In the genomic region with DNA sequence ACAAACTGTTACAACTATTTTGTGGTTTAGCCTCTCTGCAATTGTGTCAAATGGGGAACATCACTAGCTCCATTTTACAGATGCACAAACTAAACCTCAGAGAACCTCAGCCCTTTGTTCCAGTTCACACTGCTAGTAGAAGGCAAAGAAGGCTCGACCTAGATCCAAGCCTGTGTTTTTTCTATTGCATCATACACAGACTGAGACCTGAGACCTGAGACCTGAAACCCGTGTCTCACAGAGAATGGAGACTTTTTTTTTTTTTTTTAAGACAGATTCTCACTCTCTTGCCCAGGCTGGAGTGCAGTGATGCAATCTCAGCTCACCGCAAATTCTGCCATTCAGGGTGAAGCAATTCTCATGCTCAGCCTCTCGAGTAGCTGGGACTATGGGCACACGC, we compare ENCODE assay signal across 12 cellular contexts.
A peak's percentile ranks its signal among the peaks of the same experiment; 100 is the strongest.
DNase-seq lines count a peak whose midpoint lies in the region; ATAC-seq and TF ChIP-seq lines count a peak whose summit lies in the region.
"Had no signal": no experiment of that assay in that cellular context is flagged by ENCODE, and none has a peak within 500 bp of the region (broad histone marks: within the 10 kb centered on the region; RNA-seq: fewer than 3 reads in every experiment).

No MANE protein-coding gene starts in this region.

- H3K27ac ChIP-seq in HEK293 (ENCODE audit: extremely low read depth, low read depth, low read length) (no peak overlapping the region), lung (ENCODE audit: low read depth in 1 of 2, low read length in 1 of 2) (no peak overlapping the region), SJCRH30 (no peak overlapping the region)
- H3K27ac ChIP-seq: upper lobe of left lung had no signal

- H3K27me3 ChIP-seq in lung (ENCODE audit: control insufficient read depth, insufficient read depth) (no peaks in the 10 kb centered on the region), SJCRH30 (no peaks in the 10 kb centered on the region)
- H3K27me3 ChIP-seq: upper lobe of left lung had no signal

- H3K9me3 ChIP-seq in HEK293 (ENCODE audit: control insufficient read depth, insufficient read depth, low read depth, low read length) (no peaks in the 10 kb centered on the region), lung (ENCODE audit: control insufficient read depth in 2 of 2, insufficient read depth in 1 of 2, low read length in 1 of 2) (no peaks in the 10 kb centered on the region), SJCRH30 (replicated peaks) (no peaks in the 10 kb centered on the region)
- H3K9me3 ChIP-seq: upper lobe of left lung had no signal

- H3K4me1 ChIP-seq in HEK293 (ENCODE audit: control insufficient read depth, insufficient read depth, low read length), result no peaks in the 10 kb centered on the region
- peaks cover 0 to 3% of the 10 kb centered on the region in 2 donors for H3K4me1 ChIP-seq in lung (ENCODE audit: control insufficient read depth in 2 of 2, insufficient read depth in 2 of 2, low read length in 2 of 2)
- H3K4me1 ChIP-seq in SJCRH30, result peaks cover 6% of the 10 kb centered on the region; the same call in 1 of the 2 replicates

- CTCF ChIA-PET in HEK293 (lab: Yijun Ruan, JAX), result interaction anchor here (0.6 to 0.7 kb wide), 2 partner anchors 94 to 106 kb away, joined by 3 read pairs; no protein-coding TSS in a partner anchor

- POLR2A ChIA-PET in HEK293 (lab: Yijun Ruan, JAX), result no interaction called here

- peak; percentile 31 for DNase-seq in NOMO-1 treated with dmso at 0.1 percent for 144 hours (lab: John Stamatoyannopoulos, UW; ENCODE audit: unreplicated experiment)
- peak; percentile 39 for DNase-seq in lung (ENCODE audit: low spot score)
- DNase-seq in SJCRH30, result no peak
- DNase-seq in DMS53 (lab: John Stamatoyannopoulos, UW), result no peak
- DNase-seq in NCI-H510A treated with DMSO at 0.1 percent for 48 hours (lab: John Stamatoyannopoulos, UW), result no peak
- no peak for DNase-seq in HuH-7.5 (ENCODE audit: low spot score)
- DNase-seq: amniotic stem cell, GM23248, NCI-H774 had no signal

- WGBS in lung, 2 donors, result 34 to 60% methylated on average over 5 of the region's 5 CpGs

- H3K36me3 ChIP-seq in HEK293 (ENCODE audit: control insufficient read depth in 2 of 2, insufficient read depth in 1 of 2, low read length in 2 of 2) (no peaks in the 10 kb centered on the region), lung (ENCODE audit: control insufficient read depth in 2 of 2, insufficient read depth in 2 of 2, low read length in 2 of 2) (peaks cover 0 to 2% of the 10 kb centered on the region in 2 donors), SJCRH30 (no peaks in the 10 kb centered on the region)
- H3K36me3 ChIP-seq: upper lobe of left lung had no signal

- TF ChIP-seq CTCF in HEK293 (tag by site-specific recombination; IDR thresholded peaks at IDR 0.05), result no peak
- TF ChIP-seq CTCF in lung (IDR thresholded peaks at IDR 0.05; ENCODE audit: control extremely low read depth, extremely low read depth), result no peak

- H3K4me3 ChIP-seq in HEK293 (ENCODE audit: low read depth, low read length), result no peak overlapping the region
- no peak overlapping the region for H3K4me3 ChIP-seq in lung
- no peak overlapping the region for H3K4me3 ChIP-seq in SJCRH30
- H3K4me3 ChIP-seq: GM23248, upper lobe of left lung had no signal

- ATAC-seq in GM19035 (IDR thresholded peaks at IDR 0.05; ENCODE audit: unreplicated experiment) (peak; percentile 68), lung (ENCODE audit: insufficient read depth, low FRiP score) (no peak)

TF ChIP-seq in HEK293, 187 proteins besides CTCF, POLR2A, EP300 and RAD21:
- TF ChIP-seq KLF16 (tag by site-specific recombination; IDR thresholded peaks at IDR 0.05) (no peak), ZNF776 (tag by site-specific recombination; IDR thresholded peaks at IDR 0.05; ENCODE audit: borderline replicate concordance) (no peak)
- TF ChIP-seq, protein P1, sequence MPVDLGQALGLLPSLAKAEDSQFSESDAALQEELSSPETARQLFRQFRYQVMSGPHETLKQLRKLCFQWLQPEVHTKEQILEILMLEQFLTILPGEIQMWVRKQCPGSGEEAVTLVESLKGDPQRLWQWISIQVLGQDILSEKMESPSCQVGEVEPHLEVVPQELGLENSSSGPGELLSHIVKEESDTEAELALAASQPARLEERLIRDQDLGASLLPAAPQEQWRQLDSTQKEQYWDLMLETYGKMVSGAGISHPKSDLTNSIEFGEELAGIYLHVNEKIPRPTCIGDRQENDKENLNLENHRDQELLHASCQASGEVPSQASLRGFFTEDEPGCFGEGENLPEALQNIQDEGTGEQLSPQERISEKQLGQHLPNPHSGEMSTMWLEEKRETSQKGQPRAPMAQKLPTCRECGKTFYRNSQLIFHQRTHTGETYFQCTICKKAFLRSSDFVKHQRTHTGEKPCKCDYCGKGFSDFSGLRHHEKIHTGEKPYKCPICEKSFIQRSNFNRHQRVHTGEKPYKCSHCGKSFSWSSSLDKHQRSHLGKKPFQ (tag by site-specific recombination; IDR thresholded peaks at IDR 0.05), result peak; percentile 62

Comparison
In these comparisons a context has a peak if more than half of its experiments do, and no peak if none do; other contexts are left out.
1. DNase-seq: peak in NOMO-1 treated with dmso at 0.1 percent for 144 hours (single experiment) and lung (single experiment); none in SJCRH30 (0 of 2), DMS53 (single experiment), NCI-H510A treated with DMSO at 0.1 percent for 48 hours (single experiment) and HuH-7.5 (single experiment).